ENCODE assay signal across 9 cellular contexts in the genomic region with DNA sequence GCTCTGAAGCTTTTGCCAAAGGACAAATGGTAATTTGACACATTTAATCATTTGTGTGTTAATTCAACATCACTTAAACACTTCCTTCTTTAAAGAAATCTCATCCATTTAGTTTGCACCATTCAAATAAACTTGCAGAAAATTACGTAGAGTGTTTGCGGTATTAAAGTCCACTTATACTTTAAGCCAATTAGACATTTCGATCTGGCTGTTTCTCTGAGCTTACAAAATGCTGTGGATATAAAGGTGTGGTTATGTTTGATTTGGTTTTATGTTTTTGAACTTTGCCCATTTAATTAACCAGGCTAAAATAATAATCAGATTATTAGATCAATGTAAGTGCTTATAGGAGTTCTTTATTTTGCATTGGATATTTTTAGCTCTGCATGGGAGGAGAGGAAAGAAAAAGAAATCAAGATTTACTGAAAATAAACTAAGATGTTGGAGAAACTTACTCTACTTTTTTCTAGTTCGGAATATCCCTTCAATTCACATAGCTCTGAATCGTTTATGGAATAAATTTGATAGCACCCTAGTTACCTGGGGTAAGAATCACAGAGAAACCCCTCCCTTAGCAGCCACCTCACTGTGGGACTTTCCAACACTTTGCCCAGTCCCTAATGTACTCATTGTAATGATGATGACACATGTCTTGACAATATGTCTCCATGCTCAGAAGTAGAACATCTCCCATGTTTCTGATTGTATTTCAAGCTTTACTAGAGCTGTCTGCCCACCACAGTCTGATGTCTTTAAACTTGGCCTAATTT.
DNase-seq lines count a peak whose midpoint lies in the region; ATAC-seq and TF ChIP-seq lines count a peak whose summit lies in the region.
"Had no signal": no experiment of that assay in that cellular context is flagged by ENCODE, and none has a peak within 500 bp of the region (broad histone marks: within the 10 kb centered on the region; RNA-seq: fewer than 3 reads in every experiment).

No MANE protein-coding gene starts in this region.

- CTCF ChIA-PET in activated CD4-positive, alpha-beta T cell treated with anti-CD3 and anti-CD28 coated beads for 36 hours (lab: Charles Lee): interaction anchor here (0.5 to 4.7 kb wide), 7 partner anchors 13 to 299 kb away, joined by 3 to 26 read pairs (median 3); a partner anchor contains a TSS

- POLR2A ChIA-PET in activated CD4-positive, alpha-beta T cell treated with anti-CD3 and anti-CD28 coated beads for 36 hours (lab: Charles Lee): interaction anchor here (0.6 to 2.4 kb wide), 6 partner anchors 188 to 674 kb away, joined by 3 to 20 read pairs (median 3); a partner anchor contains a TSS

- DNase-seq in HL-60 (ENCODE audit: low read depth in 1 of 2, low spot score in 1 of 2): no peak
- DNase-seq in activated CD4-positive, alpha-beta T cell treated with anti-CD3 and anti-CD28 coated beads for 36 hours: peak; percentile 56
- DNase-seq in effector CD8-positive, alpha-beta T cell (lab: John Stamatoyannopoulos, UW): peak; percentile 12
- peak; percentile 2 to 50 for DNase-seq in stimulated activated CD8-positive, alpha-beta memory T cell treated with anti-CD3 and anti-CD28 coated beads, Interleukin-15, amount 100 ng/mL, for 4 hours (ENCODE audit: low read depth in 2 of 2)
- no peak for DNase-seq in epidermal melanocyte (ENCODE audit: insufficient read length, low spot score)
- no peak for DNase-seq in lower leg skin (ENCODE audit: low spot score in 2 of 2)
- DNase-seq in SW 1271 (lab: John Stamatoyannopoulos, UW): no peak

- TF ChIP-seq CTCF in HL-60 (IDR thresholded peaks at IDR 0.05; ENCODE audit: insufficient read depth, low read length) (no peak), lower leg skin (IDR thresholded peaks at IDR 0.05) (no peak)

- no peak for TF ChIP-seq POLR2A in lower leg skin (IDR thresholded peaks at IDR 0.05)

- H3K27ac Mint-ChIP-seq in activated CD4-positive, alpha-beta T cell treated with anti-CD3 and anti-CD28 coated beads for 36 hours: peak overlapping the region; percentile 97

- peak overlapping the region; percentile 21 for H3K27ac ChIP-seq in HL-60 (replicated peaks)

- peak overlapping the region; percentile 55 for H3K4me3 Mint-ChIP-seq in activated CD4-positive, alpha-beta T cell treated with anti-CD3 and anti-CD28 coated beads for 36 hours

- no peaks in the 10 kb centered on the region for H3K27me3 Mint-ChIP-seq in activated CD4-positive, alpha-beta T cell treated with anti-CD3 and anti-CD28 coated beads for 36 hours

- no peaks in the 10 kb centered on the region for H3K27me3 ChIP-seq in HL-60 (ENCODE audit: insufficient read depth, poor library complexity, severe bottlenecking)

- H3K36me3 Mint-ChIP-seq in activated CD4-positive, alpha-beta T cell treated with anti-CD3 and anti-CD28 coated beads for 36 hours (ENCODE audit: low read depth): peaks cover 9% of the 10 kb centered on the region

- WGBS in lower leg skin, 2 donors: 87 to 89% methylated on average over 5 of the region's 5 CpGs

- intact Hi-C loops in activated CD4-positive, alpha-beta T cell treated with anti-CD3 and anti-CD28 coated beads for 36 hours (cut with DNase I, micrococcal nuclease): loop anchor here (1.0 to 10.0 kb wide), 12 partner anchors 25 to 717 kb away; a partner anchor contains a TSS
- intact Hi-C loops in lower leg skin (cut with DNase I; ENCODE audit: low total_unique reads): no loop called here

- peak; percentile 61 for ATAC-seq in activated CD4-positive, alpha-beta T cell treated with anti-CD3 and anti-CD28 coated beads for 36 hours
- no peak for ATAC-seq in GM19467 (IDR thresholded peaks at IDR 0.05; ENCODE audit: unreplicated experiment)
- ATAC-seq: K562 had no signal

- no peak overlapping the region for H3K4me3 ChIP-seq in HL-60 (replicated peaks; ENCODE audit: insufficient read depth, low read length)
- no peak overlapping the region for H3K4me3 ChIP-seq in lower leg skin (ENCODE audit: low read depth, poor library complexity, severe bottlenecking)
- H3K4me3 ChIP-seq: K562 had no signal

- H3K9me3 Mint-ChIP-seq in activated CD4-positive, alpha-beta T cell treated with anti-CD3 and anti-CD28 coated beads for 36 hours (ENCODE audit: low read depth): peaks cover 7% of the 10 kb centered on the region

- peaks cover 71% of the 10 kb centered on the region for H3K4me1 Mint-ChIP-seq in activated CD4-positive, alpha-beta T cell treated with anti-CD3 and anti-CD28 coated beads for 36 hours

Comparison
In these comparisons a context has a peak if more than half of its experiments do, and no peak if none do; other contexts are left out.
1. DNase-seq: peak in activated CD4-positive, alpha-beta T cell treated with anti-CD3 and anti-CD28 coated beads for 36 hours (single experiment), effector CD8-positive, alpha-beta T cell (single experiment) and stimulated activated CD8-positive, alpha-beta memory T cell treated with anti-CD3 and anti-CD28 coated beads, Interleukin-15, amount 100 ng/mL, for 4 hours (2 of 2); none in HL-60 (0 of 2), epidermal melanocyte (single experiment), lower leg skin (0 of 2) and SW 1271 (0 of 2).